In genomic region chr6:33335916-33336315, GRCh38 we compare ENCODE assay signal across 33 cellular contexts.
"Had no signal": no experiment of that assay in that cellular context is flagged by ENCODE, and none has a peak within 500 bp of the region (broad histone marks: within the 10 kb centered on the region; RNA-seq: fewer than 3 reads in every experiment).

No MANE protein-coding gene starts in this region.

- H3K36me3 Mint-ChIP-seq: activated naive CD4-positive, alpha-beta T cell treated with anti-CD3 and anti-CD28 coated beads, Interleukin-2, amount 50 U/mL, for 24 hours; activated naive CD8-positive, alpha-beta T cell treated with anti-CD3 and anti-CD28 coated beads, Interleukin-2, amount 10 ng/mL, durations not matched to agents 7 days and 5 days; T-cell had no signal

- H3K4me1 ChIP-seq: ascending aorta had no signal

- H3K27me3 Mint-ChIP-seq: activated CD8-positive, alpha-beta T cell treated with anti-CD3 and anti-CD28 coated beads for 36 hours; activated naive CD4-positive, alpha-beta T cell treated with anti-CD3 and anti-CD28 coated beads, Interleukin-2, amount 50 U/mL, for 24 hours; central memory CD8-positive, alpha-beta T cell; T-cell had no signal

- H3K27ac ChIP-seq: ascending aorta, cardiac muscle cell, PC-9, RWPE1, VCaP had no signal

- H3K27ac Mint-ChIP-seq: activated CD8-positive, alpha-beta T cell treated with anti-CD3 and anti-CD28 coated beads for 36 hours; activated naive CD4-positive, alpha-beta T cell treated with anti-CD3 and anti-CD28 coated beads, Interleukin-2, amount 50 U/mL, for 24 hours; activated naive CD8-positive, alpha-beta T cell treated with anti-CD3 and anti-CD28 coated beads, Interleukin-2, amount 10 ng/mL, durations not matched to agents 7 days and 5 days; activated T-helper 2 cell treated with anti-CD3 and anti-CD28 coated beads, Interferon-gamma antibody, Interleukin-2, Interleukin-4, amounts not matched to agents 10 μg/mL and 5 μg/mL and 100 μg/mL, durations not matched to agents 14 hours and 24 hours and 36 hours; T-cell had no signal

- H3K4me3 Mint-ChIP-seq: activated CD8-positive, alpha-beta T cell treated with anti-CD3 and anti-CD28 coated beads for 36 hours; activated naive CD4-positive, alpha-beta T cell treated with anti-CD3 and anti-CD28 coated beads, Interleukin-2, amount 50 U/mL, for 24 hours; activated naive CD8-positive, alpha-beta T cell treated with anti-CD3 and anti-CD28 coated beads, Interleukin-2, amount 10 ng/mL, durations not matched to agents 7 days and 5 days; central memory CD8-positive, alpha-beta T cell; T-cell had no signal

- FAIRE-seq: RCC 7860 had no signal

- ATAC-seq: activated CD8-positive, alpha-beta T cell treated with anti-CD3 and anti-CD28 coated beads for 36 hours; Right ventricle myocardium inferior; SK-N-SH treated with all-trans-retinoic acid at 6 μM for 48 hours; T-cell had no signal

- H3K4me3 ChIP-seq: ascending aorta, cardiac muscle cell, PC-9 had no signal

- H3K9me3 Mint-ChIP-seq: activated CD8-positive, alpha-beta T cell treated with anti-CD3 and anti-CD28 coated beads for 36 hours; activated naive CD4-positive, alpha-beta T cell treated with anti-CD3 and anti-CD28 coated beads, Interleukin-2, amount 50 U/mL, for 24 hours; activated naive CD8-positive, alpha-beta T cell treated with anti-CD3 and anti-CD28 coated beads, Interleukin-2, amount 10 ng/mL, durations not matched to agents 7 days and 5 days; activated T-helper 2 cell treated with anti-CD3 and anti-CD28 coated beads, Interferon-gamma antibody, Interleukin-2, Interleukin-4, amounts not matched to agents 10 μg/mL and 5 μg/mL and 100 μg/mL, durations not matched to agents 14 hours and 24 hours and 36 hours; central memory CD8-positive, alpha-beta T cell; T-cell had no signal

- H3K9me3 ChIP-seq: ascending aorta had no signal

- H3K36me3 ChIP-seq: ascending aorta, cardiac muscle cell had no signal

- H3K27me3 ChIP-seq: ascending aorta, cardiac muscle cell had no signal

- DNase-seq: activated CD4-positive, alpha-beta T cell treated with anti-CD3 and anti-CD28 coated beads for 1 hour; activated CD4-positive, alpha-beta T cell treated with anti-CD3 and anti-CD28 coated beads for 48 hours; activated CD4-positive, CD25-positive, alpha-beta regulatory T cell; activated CD8-positive, alpha-beta T cell treated with anti-CD3 and anti-CD28 coated beads for 36 hours; activated gamma-delta T cell; activated naive CD4-positive, alpha-beta T cell treated with Interleukin-2 at 50 U/mL for 16 hours; activated naive CD8-positive, alpha-beta T cell treated with anti-CD3 and anti-CD28 coated beads, Interleukin-2, amount 10 ng/mL, durations not matched to agents 7 days and 5 days; activated T-cell treated with anti-CD3 and anti-CD28 coated beads, Interleukin-2, amount 50 U/mL, for 1 hour; amygdala; Karpas-422; NCI-H1048; NCI-H1105 treated with DMSO at 0.1 percent for 48 hours; NCI-H1436; NCI-H1694; NCI-H2029; NCI-H345; NCI-H524 treated with DMSO at 0.1 percent for 48 hours; NK-92 treated with Interleukin-12 subunit alpha and Interleukin-12 subunit beta, amount 100 ng/mL, for 24 hours; PC-9; SIG-M5; T-cell; T-helper 2 cell; T-helper 9 cell had no signal
